ENCODE assay signal across 14 cellular contexts in genomic region chr5:181237758-181238385, GRCh38. TPM values are rescaled to one million over a fixed set of nuclear protein-coding genes. Genes with fewer than 3 reads are reported as not detected.
DNase-seq lines count a peak whose midpoint lies in the region; ATAC-seq and TF ChIP-seq lines count a peak whose summit lies in the region.
"Had no signal": no experiment of that assay in that cellular context is flagged by ENCODE, and none has a peak within 500 bp of the region (broad histone marks: within the 10 kb centered on the region; RNA-seq: fewer than 3 reads in every experiment).

No MANE protein-coding gene starts in this region.

- intact Hi-C loops in left cardiac atrium (cut with DNase I): no loop called here

- H3K27me3 Mint-ChIP-seq in HFFc6 (ENCODE audit: insufficient read depth): peaks cover 24% of the 10 kb centered on the region
- H3K27me3 Mint-ChIP-seq in activated naive CD8-positive, alpha-beta T cell: no peaks in the 10 kb centered on the region
- no peaks in the 10 kb centered on the region for H3K27me3 Mint-ChIP-seq in natural killer cell treated with Interleukin-12 subunit alpha and Interleukin-12 subunit beta and Interleukin-15 and Interleukin-18, amount 100 ng/mL, for 72 hours

- peak overlapping the region; percentile 59 for H3K27ac Mint-ChIP-seq in HFFc6
- peak overlapping the region; percentile 77 for H3K27ac Mint-ChIP-seq in activated naive CD8-positive, alpha-beta T cell
- peak overlapping the region; percentile 28 to 64 for H3K27ac Mint-ChIP-seq in natural killer cell treated with Interleukin-12 subunit alpha and Interleukin-12 subunit beta and Interleukin-15 and Interleukin-18, amount 100 ng/mL, for 72 hours

- peaks cover 57% of the 10 kb centered on the region for H3K36me3 Mint-ChIP-seq in HFFc6 (ENCODE audit: low read depth)
- H3K36me3 Mint-ChIP-seq in activated naive CD8-positive, alpha-beta T cell: peaks cover 27% of the 10 kb centered on the region
- H3K36me3 Mint-ChIP-seq in natural killer cell treated with Interleukin-12 subunit alpha and Interleukin-12 subunit beta and Interleukin-15 and Interleukin-18, amount 100 ng/mL, for 72 hours: peaks cover 55% of the 10 kb centered on the region

- peak overlapping the region; percentile 11; the same call in 1 of the 2 replicates for H3K4me3 Mint-ChIP-seq in HFFc6
- peak overlapping the region; percentile 48 for H3K4me3 Mint-ChIP-seq in activated naive CD8-positive, alpha-beta T cell
- peak overlapping the region; percentile 21 for H3K4me3 Mint-ChIP-seq in natural killer cell treated with Interleukin-12 subunit alpha and Interleukin-12 subunit beta and Interleukin-15 and Interleukin-18, amount 100 ng/mL, for 72 hours
- H3K4me3 Mint-ChIP-seq: CD8-positive, alpha-beta T cell had no signal

- no peak for DNase-seq in HFFc6
- DNase-seq in natural killer cell treated with Interleukin-12 subunit alpha and Interleukin-12 subunit beta and Interleukin-15 and Interleukin-18, amount 100 ng/mL, for 72 hours (ENCODE audit: low spot score): peak; percentile 28
- no peak for DNase-seq in amygdala (lab: John Stamatoyannopoulos, UW)
- no peak for DNase-seq in left cardiac atrium
- DNase-seq: brain microvascular endothelial cell; CD8-positive, alpha-beta T cell; effector CD4-positive, alpha-beta T cell; NCI-H2029 treated with DMSO at 0.1 percent for 48 hours; SJCRH30; stomach had no signal

- TF ChIP-seq POLR2A in GM10847 (IDR thresholded peaks at IDR 0.05; ENCODE audit: extremely low read depth, insufficient read length): peak; percentile 13

- H3K4me1 Mint-ChIP-seq in HFFc6 (ENCODE audit: low read depth): peaks cover 29% of the 10 kb centered on the region
- peaks cover 41% of the 10 kb centered on the region for H3K4me1 Mint-ChIP-seq in activated naive CD8-positive, alpha-beta T cell (ENCODE audit: low read depth)
- H3K4me1 Mint-ChIP-seq in natural killer cell treated with Interleukin-12 subunit alpha and Interleukin-12 subunit beta and Interleukin-15 and Interleukin-18, amount 100 ng/mL, for 72 hours (ENCODE audit: low read depth in 2 of 2): peaks cover 35 to 38% of the 10 kb centered on the region in 2 donors

- ATAC-seq in natural killer cell treated with Interleukin-12 subunit alpha and Interleukin-12 subunit beta and Interleukin-15 and Interleukin-18, amount 100 ng/mL, for 72 hours: no peak
- ATAC-seq in GM18909 (IDR thresholded peaks at IDR 0.05; ENCODE audit: poor library complexity, unreplicated experiment) (no peak), left cardiac atrium (no peak)
- ATAC-seq: CD8-positive, alpha-beta T cell; HCT116 had no signal

- H3K9me3 Mint-ChIP-seq in HFFc6: no peaks in the 10 kb centered on the region; the same call in 1 of the 2 replicates
- H3K9me3 Mint-ChIP-seq in activated naive CD8-positive, alpha-beta T cell (ENCODE audit: low read depth): no peaks in the 10 kb centered on the region
- H3K9me3 Mint-ChIP-seq in natural killer cell treated with Interleukin-12 subunit alpha and Interleukin-12 subunit beta and Interleukin-15 and Interleukin-18, amount 100 ng/mL, for 72 hours: no peaks in the 10 kb centered on the region
- H3K9me3 Mint-ChIP-seq: CD8-positive, alpha-beta T cell had no signal

- TF ChIP-seq CTCF in HFFc6 (IDR thresholded peaks at IDR 0.05): no peak

RNA-seq across cellular contexts. Expression of gene RACK1, which starts 5.8 kb away (rescaled TPM):
- total RNA-seq in HFFc6 (2021; fragmentation: NEBNext Ultra II Directional; extraction: Animal tissue kit (Norgen Biotek cat#: 25700)): 1,000 to 10,000 TPM; 1,737 to 2,012 (median 1,885) TPM
- total RNA-seq in natural killer cell treated with Interleukin-12 subunit alpha and Interleukin-12 subunit beta and Interleukin-15 and Interleukin-18, amount 100 ng/mL, for 72 hours: 1,000 to 10,000 TPM; 1,525 to 1,671 TPM
- total RNA-seq in left cardiac atrium: 100 to 1,000 TPM; 713 to 792 TPM

RNA-seq across cellular contexts. Expression of gene TRIM41, which starts 14.8 kb away (rescaled TPM):
- 10 to 100 TPM; 20.3 to 24.0 (median 22.5) TPM for total RNA-seq in HFFc6 (2021; fragmentation: NEBNext Ultra II Directional; extraction: Animal tissue kit (Norgen Biotek cat#: 25700))
- 10 to 100 TPM; 29.5 to 50.6 TPM for total RNA-seq in natural killer cell treated with Interleukin-12 subunit alpha and Interleukin-12 subunit beta and Interleukin-15 and Interleukin-18, amount 100 ng/mL, for 72 hours
- total RNA-seq in left cardiac atrium: 10 to 100 TPM; 17.1 to 19.1 TPM

RNA-seq across cellular contexts. Expression of gene TRIM52, which starts 23.1 kb away (rescaled TPM):
- total RNA-seq in HFFc6 (2021; fragmentation: NEBNext Ultra II Directional; extraction: Animal tissue kit (Norgen Biotek cat#: 25700)): 1 to 10 TPM; 5.2 to 6.9 (median 5.6) TPM
- total RNA-seq in natural killer cell treated with Interleukin-12 subunit alpha and Interleukin-12 subunit beta and Interleukin-15 and Interleukin-18, amount 100 ng/mL, for 72 hours: 10 to 100 TPM; 22.3 to 33.2 TPM
- 10 to 100 TPM in 1 of 2 donors, 1 to 10 TPM in 1; 9.8 to 10.1 TPM for total RNA-seq in left cardiac atrium

RNA-seq across cellular contexts. Expression of gene TRIM7, which starts 32.9 kb away (rescaled TPM):
- total RNA-seq in HFFc6 (2021; fragmentation: NEBNext Ultra II Directional; extraction: Animal tissue kit (Norgen Biotek cat#: 25700)): 1 to 10 TPM; 2.8 to 7.5 (median 5.3) TPM
- 1 to 10 TPM in 1 of 2 donors, not detected in 1; 1.3 TPM for total RNA-seq in natural killer cell treated with Interleukin-12 subunit alpha and Interleukin-12 subunit beta and Interleukin-15 and Interleukin-18, amount 100 ng/mL, for 72 hours
- 1 to 10 TPM; 5.9 to 9.0 TPM for total RNA-seq in left cardiac atrium
